10 cellular contexts compared by ENCODE assay signal in the genomic region with DNA sequence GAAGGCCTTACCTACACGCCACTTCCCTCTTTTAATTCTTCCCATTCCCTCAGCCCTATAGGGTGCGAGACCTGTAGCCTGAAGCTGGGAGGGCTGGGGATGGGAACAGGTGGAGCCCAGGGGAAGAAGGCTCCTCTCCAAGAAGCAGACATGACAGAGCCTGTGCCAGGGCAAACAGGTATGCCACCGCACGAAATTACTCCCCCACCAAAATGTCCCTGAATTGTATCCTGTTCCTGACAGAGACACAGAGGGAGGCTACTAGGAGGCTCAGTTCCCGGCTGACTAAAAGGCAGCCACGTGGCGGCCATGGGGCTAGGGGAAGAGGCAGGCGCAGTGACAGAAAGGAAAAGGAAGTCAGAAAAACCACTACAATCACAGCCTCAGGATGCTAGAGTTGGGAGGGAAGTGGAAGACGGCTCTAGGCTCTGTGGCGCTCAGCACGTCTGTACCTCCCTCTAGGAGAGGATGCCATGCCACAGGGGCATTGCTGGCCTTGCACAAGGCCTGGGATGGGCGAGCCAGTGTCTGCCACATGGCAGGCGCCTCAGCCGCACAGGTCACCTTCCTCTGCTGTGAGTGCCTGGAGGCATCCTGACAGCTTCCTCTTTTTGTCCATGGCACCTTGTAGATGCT. TPM values are rescaled to one million over a fixed set of nuclear protein-coding genes. Genes with fewer than 3 reads are reported as not detected.
DNase-seq lines count a peak whose midpoint lies in the region; ATAC-seq and TF ChIP-seq lines count a peak whose summit lies in the region.
"Had no signal": no experiment of that assay in that cellular context is flagged by ENCODE, and none has a peak within 500 bp of the region (broad histone marks: within the 10 kb centered on the region; RNA-seq: fewer than 3 reads in every experiment).

No MANE protein-coding gene starts in this region.

- peak; percentile 42 for DNase-seq in activated B cell treated with CpG ODN at 0.5 μM for 24 hours
- peak; percentile 10 for DNase-seq in stimulated activated CD4-positive, alpha-beta T cell treated with anti-CD3 and anti-CD28 coated beads, Interleukin-1b, Interleukin-23, amount 100 ng/mL, for 48 hours
- DNase-seq: NCI-H2171 treated with DMSO at 0.1 percent for 48 hours had no signal

- H3K27ac Mint-ChIP-seq in activated B cell treated with CpG ODN at 0.5 μM for 24 hours = peak overlapping the region; percentile 97

- intact Hi-C loops in activated B cell treated with CpG ODN at 0.5 μM for 24 hours (cut with micrococcal nuclease) = loop anchor here (10.0 kb wide), 2 partner anchors 337 to 507 kb away; partner anchors contain the start of gene MRPS10

- H3K36me3 ChIP-seq in duodenal mucosa (ENCODE audit: control insufficient read depth in 1 of 2, insufficient read depth in 2 of 2, low read length in 2 of 2) = no peaks in the 10 kb centered on the region

- no peaks in the 10 kb centered on the region for H3K9me3 Mint-ChIP-seq in activated B cell treated with CpG ODN at 0.5 μM for 24 hours

- TF ChIP-seq CTCF in activated B cell treated with CpG ODN at 0.5 μM for 24 hours (IDR thresholded peaks at IDR 0.05) = no peak

- no peak overlapping the region for H3K9ac ChIP-seq in duodenal mucosa (ENCODE audit: low read depth in 1 of 2, low read length in 2 of 2)

- peaks cover 57% of the 10 kb centered on the region for H3K36me3 Mint-ChIP-seq in activated B cell treated with CpG ODN at 0.5 μM for 24 hours (ENCODE audit: low read depth)

- H3K4me1 ChIP-seq in duodenal mucosa (ENCODE audit: control insufficient read depth in 1 of 2, insufficient read depth in 2 of 2, low read length in 2 of 2) = peaks cover 28 to 34% of the 10 kb centered on the region in 2 donors

- H3K4me3 Mint-ChIP-seq in activated B cell treated with CpG ODN at 0.5 μM for 24 hours = peak overlapping the region; percentile 89

- peak overlapping the region; percentile 5 for H3K27ac ChIP-seq in duodenal mucosa (ENCODE audit: low read depth, low read length)

- no peaks in the 10 kb centered on the region for H3K27me3 Mint-ChIP-seq in activated B cell treated with CpG ODN at 0.5 μM for 24 hours

- H3K4me3 ChIP-seq in duodenal mucosa (ENCODE audit: low read depth in 1 of 2, low read length in 2 of 2) = no peak overlapping the region

- H3K4me1 Mint-ChIP-seq in activated B cell treated with CpG ODN at 0.5 μM for 24 hours = peaks cover 97% of the 10 kb centered on the region

- POLR2A ChIA-PET in activated B cell treated with CpG ODN at 0.5 μM for 24 hours (lab: Charles Lee) = interaction anchor here (0.6 to 29.1 kb wide), 6 partner anchors 12 to 337 kb away, joined by 3 to 1669 read pairs (median 24); partner anchors contain the start of genes TFEB and TOMM6

- ATAC-seq in activated B cell treated with CpG ODN at 0.5 μM for 24 hours (ENCODE audit: low read depth) (peak; percentile 6), HG03354 (IDR thresholded peaks at IDR 0.05; ENCODE audit: poor library complexity, severe bottlenecking, unreplicated experiment) (no peak), HG03432 (IDR thresholded peaks at IDR 0.05; ENCODE audit: unreplicated experiment) (no peak), HG03196 (IDR thresholded peaks at IDR 0.05; ENCODE audit: unreplicated experiment) (no peak), HG03280 (IDR thresholded peaks at IDR 0.05; ENCODE audit: unreplicated experiment) (no peak)

- H3K27me3 ChIP-seq in duodenal mucosa (ENCODE audit: control insufficient read depth in 1 of 2, insufficient read depth in 2 of 2, low read length in 2 of 2) = no peaks in the 10 kb centered on the region

- H3K9me3 ChIP-seq in duodenal mucosa (ENCODE audit: control insufficient read depth in 1 of 2, low read length in 2 of 2) = no peaks in the 10 kb centered on the region

- CTCF ChIA-PET in activated B cell treated with CpG ODN at 0.5 μM for 24 hours (lab: Charles Lee) = interaction anchor here (0.8 to 5.9 kb wide), 5 partner anchors 13 to 75 kb away, joined by 3 to 196 read pairs (median 4); partner anchors contain the start of gene TFEB

- TF ChIP-seq POLR2A in GM19193 (IDR thresholded peaks at IDR 0.05; ENCODE audit: extremely low read depth, insufficient read depth, insufficient read length) = peak; percentile 38

RNA-seq across cellular contexts. Expression of gene TFEB, which starts 27.7 kb away (rescaled TPM):
- 203 and 205 TPM in 2 replicates for total RNA-seq in activated B cell treated with CpG ODN at 0.5 μM for 24 hours

RNA-seq across cellular contexts. Expression of gene PGC, which starts 39.5 kb away (rescaled TPM):
- total RNA-seq in activated B cell treated with CpG ODN at 0.5 μM for 24 hours = not detected in 2 replicates
- total RNA-seq: osteoblast had no signal
